ENCODE assay signal across 1 cellular context in the genomic region with DNA sequence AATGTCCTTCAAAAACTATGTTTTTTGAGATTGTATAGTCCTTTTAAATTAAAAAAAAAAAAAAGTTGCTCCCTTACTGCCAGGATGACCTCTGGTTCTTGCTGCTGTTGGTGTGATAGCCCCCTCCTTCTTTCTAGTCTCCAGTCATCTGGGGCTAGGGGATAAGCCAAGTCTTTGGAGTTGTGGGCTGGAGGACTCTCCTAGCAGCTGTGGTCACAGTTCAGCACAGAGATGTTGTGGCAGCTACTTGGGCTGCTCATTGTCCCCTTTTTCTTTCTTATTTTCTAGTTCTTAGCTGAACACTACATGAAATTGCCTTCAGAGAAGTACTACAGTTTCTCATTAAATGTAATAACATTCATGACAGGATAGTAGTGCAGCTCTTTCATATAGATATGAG.
TF ChIP-seq lines count a peak whose summit lies in the region.

No MANE protein-coding gene starts in this region.

TF ChIP-seq in GM23338, 12 proteins besides CTCF, POLR2A, EP300 and RAD21:
- no peak for TF ChIP-seq POLR2AphosphoS5 (IDR thresholded peaks at IDR 0.05; ENCODE audit: low read depth)
- TF ChIP-seq, protein P1, sequence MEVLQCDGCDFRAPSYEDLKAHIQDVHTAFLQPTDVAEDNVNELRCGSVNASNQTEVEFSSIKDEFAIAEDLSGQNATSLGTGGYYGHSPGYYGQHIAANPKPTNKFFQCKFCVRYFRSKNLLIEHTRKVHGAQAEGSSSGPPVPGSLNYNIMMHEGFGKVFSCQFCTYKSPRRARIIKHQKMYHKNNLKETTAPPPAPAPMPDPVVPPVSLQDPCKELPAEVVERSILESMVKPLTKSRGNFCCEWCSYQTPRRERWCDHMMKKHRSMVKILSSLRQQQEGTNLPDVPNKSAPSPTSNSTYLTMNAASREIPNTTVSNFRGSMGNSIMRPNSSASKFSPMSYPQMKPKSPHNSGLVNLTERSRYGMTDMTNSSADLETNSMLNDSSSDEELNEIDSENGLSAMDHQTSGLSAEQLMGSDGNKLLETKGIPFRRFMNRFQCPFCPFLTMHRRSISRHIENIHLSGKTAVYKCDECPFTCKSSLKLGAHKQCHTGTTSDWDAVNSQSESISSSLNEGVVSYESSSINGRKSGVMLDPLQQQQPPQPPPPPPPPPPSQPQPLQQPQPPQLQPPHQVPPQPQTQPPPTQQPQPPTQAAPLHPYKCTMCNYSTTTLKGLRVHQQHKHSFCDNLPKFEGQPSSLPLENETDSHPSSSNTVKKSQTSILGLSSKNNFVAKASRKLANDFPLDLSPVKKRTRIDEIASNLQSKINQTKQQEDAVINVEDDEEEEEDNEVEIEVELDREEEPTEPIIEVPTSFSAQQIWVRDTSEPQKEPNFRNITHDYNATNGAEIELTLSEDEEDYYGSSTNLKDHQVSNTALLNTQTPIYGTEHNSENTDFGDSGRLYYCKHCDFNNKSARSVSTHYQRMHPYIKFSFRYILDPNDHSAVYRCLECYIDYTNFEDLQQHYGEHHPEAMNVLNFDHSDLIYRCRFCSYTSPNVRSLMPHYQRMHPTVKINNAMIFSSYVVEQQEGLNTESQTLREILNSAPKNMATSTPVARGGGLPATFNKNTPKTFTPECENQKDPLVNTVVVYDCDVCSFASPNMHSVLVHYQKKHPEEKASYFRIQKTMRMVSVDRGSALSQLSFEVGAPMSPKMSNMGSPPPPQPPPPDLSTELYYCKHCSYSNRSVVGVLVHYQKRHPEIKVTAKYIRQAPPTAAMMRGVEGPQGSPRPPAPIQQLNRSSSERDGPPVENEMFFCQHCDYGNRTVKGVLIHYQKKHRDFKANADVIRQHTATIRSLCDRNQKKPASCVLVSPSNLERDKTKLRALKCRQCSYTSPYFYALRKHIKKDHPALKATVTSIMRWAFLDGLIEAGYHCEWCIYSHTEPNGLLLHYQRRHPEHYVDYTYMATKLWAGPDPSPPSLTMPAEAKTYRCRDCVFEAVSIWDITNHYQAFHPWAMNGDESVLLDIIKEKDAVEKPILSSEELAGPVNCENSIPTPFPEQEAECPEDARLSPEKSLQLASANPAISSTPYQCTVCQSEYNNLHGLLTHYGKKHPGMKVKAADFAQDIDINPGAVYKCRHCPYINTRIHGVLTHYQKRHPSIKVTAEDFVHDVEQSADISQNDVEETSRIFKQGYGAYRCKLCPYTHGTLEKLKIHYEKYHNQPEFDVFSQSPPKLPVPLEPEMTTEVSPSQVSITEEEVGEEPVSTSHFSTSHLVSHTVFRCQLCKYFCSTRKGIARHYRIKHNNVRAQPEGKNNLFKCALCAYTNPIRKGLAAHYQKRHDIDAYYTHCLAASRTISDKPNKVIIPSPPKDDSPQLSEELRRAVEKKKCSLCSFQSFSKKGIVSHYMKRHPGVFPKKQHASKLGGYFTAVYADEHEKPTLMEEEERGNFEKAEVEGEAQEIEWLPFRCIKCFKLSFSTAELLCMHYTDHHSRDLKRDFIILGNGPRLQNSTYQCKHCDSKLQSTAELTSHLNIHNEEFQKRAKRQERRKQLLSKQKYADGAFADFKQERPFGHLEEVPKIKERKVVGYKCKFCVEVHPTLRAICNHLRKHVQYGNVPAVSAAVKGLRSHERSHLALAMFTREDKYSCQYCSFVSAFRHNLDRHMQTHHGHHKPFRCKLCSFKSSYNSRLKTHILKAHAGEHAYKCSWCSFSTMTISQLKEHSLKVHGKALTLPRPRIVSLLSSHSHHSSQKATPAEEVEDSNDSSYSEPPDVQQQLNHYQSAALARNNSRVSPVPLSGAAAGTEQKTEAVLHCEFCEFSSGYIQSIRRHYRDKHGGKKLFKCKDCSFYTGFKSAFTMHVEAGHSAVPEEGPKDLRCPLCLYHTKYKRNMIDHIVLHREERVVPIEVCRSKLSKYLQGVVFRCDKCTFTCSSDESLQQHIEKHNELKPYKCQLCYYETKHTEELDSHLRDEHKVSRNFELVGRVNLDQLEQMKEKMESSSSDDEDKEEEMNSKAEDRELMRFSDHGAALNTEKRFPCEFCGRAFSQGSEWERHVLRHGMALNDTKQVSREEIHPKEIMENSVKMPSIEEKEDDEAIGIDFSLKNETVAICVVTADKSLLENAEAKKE (CRISPR knock-in tag; IDR thresholded peaks at IDR 0.05), result no peak
- no peak for TF ChIP-seq JUNB (IDR thresholded peaks at IDR 0.05; ENCODE audit: unreplicated experiment)
- TF ChIP-seq ZNF114 (CRISPR knock-in tag; IDR thresholded peaks at IDR 0.05), result no peak
- TF ChIP-seq ZNF331 (CRISPR knock-in tag; IDR thresholded peaks at IDR 0.05; ENCODE audit: low read depth), result no peak
- no peak for TF ChIP-seq EZH2phosphoT487 (IDR thresholded peaks at IDR 0.05; ENCODE audit: unreplicated experiment)
- TF ChIP-seq, protein P2, sequence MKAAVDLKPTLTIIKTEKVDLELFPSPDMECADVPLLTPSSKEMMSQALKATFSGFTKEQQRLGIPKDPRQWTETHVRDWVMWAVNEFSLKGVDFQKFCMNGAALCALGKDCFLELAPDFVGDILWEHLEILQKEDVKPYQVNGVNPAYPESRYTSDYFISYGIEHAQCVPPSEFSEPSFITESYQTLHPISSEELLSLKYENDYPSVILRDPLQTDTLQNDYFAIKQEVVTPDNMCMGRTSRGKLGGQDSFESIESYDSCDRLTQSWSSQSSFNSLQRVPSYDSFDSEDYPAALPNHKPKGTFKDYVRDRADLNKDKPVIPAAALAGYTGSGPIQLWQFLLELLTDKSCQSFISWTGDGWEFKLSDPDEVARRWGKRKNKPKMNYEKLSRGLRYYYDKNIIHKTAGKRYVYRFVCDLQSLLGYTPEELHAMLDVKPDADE (IDR thresholded peaks at IDR 0.05), result no peak
- no peak for TF ChIP-seq NANOG (IDR thresholded peaks at IDR 0.05; ENCODE audit: borderline replicate concordance)
- no peak for TF ChIP-seq CREB1 (CRISPR knock-in tag; IDR thresholded peaks at IDR 0.05; ENCODE audit: low read depth)
- TF ChIP-seq, protein P3, sequence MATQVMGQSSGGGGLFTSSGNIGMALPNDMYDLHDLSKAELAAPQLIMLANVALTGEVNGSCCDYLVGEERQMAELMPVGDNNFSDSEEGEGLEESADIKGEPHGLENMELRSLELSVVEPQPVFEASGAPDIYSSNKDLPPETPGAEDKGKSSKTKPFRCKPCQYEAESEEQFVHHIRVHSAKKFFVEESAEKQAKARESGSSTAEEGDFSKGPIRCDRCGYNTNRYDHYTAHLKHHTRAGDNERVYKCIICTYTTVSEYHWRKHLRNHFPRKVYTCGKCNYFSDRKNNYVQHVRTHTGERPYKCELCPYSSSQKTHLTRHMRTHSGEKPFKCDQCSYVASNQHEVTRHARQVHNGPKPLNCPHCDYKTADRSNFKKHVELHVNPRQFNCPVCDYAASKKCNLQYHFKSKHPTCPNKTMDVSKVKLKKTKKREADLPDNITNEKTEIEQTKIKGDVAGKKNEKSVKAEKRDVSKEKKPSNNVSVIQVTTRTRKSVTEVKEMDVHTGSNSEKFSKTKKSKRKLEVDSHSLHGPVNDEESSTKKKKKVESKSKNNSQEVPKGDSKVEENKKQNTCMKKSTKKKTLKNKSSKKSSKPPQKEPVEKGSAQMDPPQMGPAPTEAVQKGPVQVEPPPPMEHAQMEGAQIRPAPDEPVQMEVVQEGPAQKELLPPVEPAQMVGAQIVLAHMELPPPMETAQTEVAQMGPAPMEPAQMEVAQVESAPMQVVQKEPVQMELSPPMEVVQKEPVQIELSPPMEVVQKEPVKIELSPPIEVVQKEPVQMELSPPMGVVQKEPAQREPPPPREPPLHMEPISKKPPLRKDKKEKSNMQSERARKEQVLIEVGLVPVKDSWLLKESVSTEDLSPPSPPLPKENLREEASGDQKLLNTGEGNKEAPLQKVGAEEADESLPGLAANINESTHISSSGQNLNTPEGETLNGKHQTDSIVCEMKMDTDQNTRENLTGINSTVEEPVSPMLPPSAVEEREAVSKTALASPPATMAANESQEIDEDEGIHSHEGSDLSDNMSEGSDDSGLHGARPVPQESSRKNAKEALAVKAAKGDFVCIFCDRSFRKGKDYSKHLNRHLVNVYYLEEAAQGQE (IDR thresholded peaks at IDR 0.05; ENCODE audit: unreplicated experiment), result no peak
- TF ChIP-seq STAT1 (IDR thresholded peaks at IDR 0.05; ENCODE audit: unreplicated experiment), result no peak
- no peak for TF ChIP-seq EZH2 (IDR thresholded peaks at IDR 0.05; ENCODE audit: low read depth, unreplicated experiment)
